Comparison of ENCODE assay signal across 16 cellular contexts in the genomic region with DNA sequence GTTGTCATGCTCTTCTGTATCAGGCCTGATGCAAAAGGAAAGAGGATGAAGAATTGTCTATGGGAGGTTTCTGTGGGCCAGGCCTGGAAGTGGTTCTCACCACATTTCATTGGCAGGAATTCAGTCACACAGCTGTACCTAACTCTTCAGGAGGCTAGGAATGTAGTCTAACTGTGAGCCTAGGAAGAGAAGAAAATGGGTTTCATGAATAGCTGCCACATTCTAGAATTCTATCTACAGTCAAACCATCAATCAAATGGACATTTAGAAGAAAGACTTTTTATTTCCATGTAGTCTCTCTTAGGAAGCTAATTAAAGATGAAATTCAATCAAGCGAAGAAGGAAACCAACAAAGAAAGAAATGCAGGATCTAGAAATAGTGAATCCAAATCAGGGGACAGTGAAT. TPM values are rescaled to one million over a fixed set of nuclear protein-coding genes. Genes with fewer than 3 reads are reported as not detected.
DNase-seq lines count a peak whose midpoint lies in the region; ATAC-seq and TF ChIP-seq lines count a peak whose summit lies in the region.
"Had no signal": no experiment of that assay in that cellular context is flagged by ENCODE, and none has a peak within 500 bp of the region (broad histone marks: within the 10 kb centered on the region; RNA-seq: fewer than 3 reads in every experiment).

No MANE protein-coding gene starts in this region.

- intact Hi-C loops in OCI-LY7 (cut with micrococcal nuclease; ENCODE audit: unreplicated experiment) (no loop called here), stomach (cut with DNase I; ENCODE audit: low total_unique reads) (no loop called here)

- no peaks in the 10 kb centered on the region for H4K20me1 ChIP-seq in OCI-LY7 (ENCODE audit: insufficient read depth, low read length)

- H3K79me2 ChIP-seq in OCI-LY7 (ENCODE audit: insufficient read depth, low read depth, low read length) = no peaks in the 10 kb centered on the region

- H3K4me1 Mint-ChIP-seq in naive B cell = peaks cover 49 to 65% (median 54%) of the 10 kb centered on the region in 3 donors

- no peaks in the 10 kb centered on the region for H3K9me2 ChIP-seq in OCI-LY7 (ENCODE audit: insufficient read depth, low read length)

- H3K9me3 ChIP-seq in OCI-LY7 (ENCODE audit: low read length) (no peaks in the 10 kb centered on the region; the same call in 1 of the 2 replicates), stomach (no peaks in the 10 kb centered on the region)

- peaks cover 0 to 2% (median 0%) of the 10 kb centered on the region in 7 donors for H3K9me3 Mint-ChIP-seq in naive B cell
- H3K9me3 Mint-ChIP-seq: HFFc6 had no signal

- TF ChIP-seq EP300 in stomach (IDR thresholded peaks at IDR 0.05) = no peak

- no peak overlapping the region for H3K4me3 ChIP-seq in AG10803 (ENCODE audit: low read length)
- H3K4me3 ChIP-seq in OCI-LY7 (ENCODE audit: low read depth, low read length, poor library complexity, severe bottlenecking) = no peak overlapping the region
- H3K4me3 ChIP-seq in choroid plexus epithelial cell (ENCODE audit: low read depth, low read length) = no peak overlapping the region
- no peak overlapping the region for H3K4me3 ChIP-seq in stomach
- H3K4me3 ChIP-seq: PC-9 had no signal

- no peak for ATAC-seq in naive B cell (ENCODE audit: low read depth in 2 of 2)
- ATAC-seq in HG03095 (IDR thresholded peaks at IDR 0.05; ENCODE audit: unreplicated experiment) = no peak
- no peak for ATAC-seq in GM21576 (IDR thresholded peaks at IDR 0.05; ENCODE audit: unreplicated experiment)

- H3K4me1 ChIP-seq in OCI-LY7 (ENCODE audit: insufficient read depth, low read length, poor library complexity, severe bottlenecking) (peaks cover 48% of the 10 kb centered on the region), stomach (peaks cover 0 to 7% (median 0%) of the 10 kb centered on the region in 4 donors)

- H3K27me3 ChIP-seq in stomach = no peaks in the 10 kb centered on the region

- WGBS in stomach, 5 donors = 71 to 100% (median 97%) methylated on average over 1 of the region's 1 CpG

- H3K27ac Mint-ChIP-seq in naive B cell = peak overlapping the region in 4 of 6 donors; percentile 42 to 87 (median 68)
- H3K27ac Mint-ChIP-seq: CD14-positive monocyte, HFFc6 had no signal

- peak overlapping the region; percentile 25 for H3K4me2 ChIP-seq in OCI-LY7 (ENCODE audit: low read length)
- H3K4me2 ChIP-seq: PC-9 had no signal

- no peak for TF ChIP-seq POLR2A in stomach (IDR thresholded peaks at IDR 0.05)

- peak overlapping the region in 6 of 8 donors; percentile 25 to 58 (median 52) for H3K4me3 Mint-ChIP-seq in naive B cell
- H3K4me3 Mint-ChIP-seq: CD14-positive monocyte, HFFc6 had no signal

- no peaks in the 10 kb centered on the region for H3K27me3 Mint-ChIP-seq in naive B cell

- H3K36me3 ChIP-seq in OCI-LY7 (ENCODE audit: insufficient read depth, low read length) (no peaks in the 10 kb centered on the region), stomach (no peaks in the 10 kb centered on the region)

- DNase-seq in AG10803 (ENCODE audit: low read depth) (peak; percentile 58), OCI-LY7 (ENCODE audit: low spot score) (no peak), choroid plexus epithelial cell (ENCODE audit: low read depth) (peak; percentile 37), naive B cell (no peak), stomach (no peak), EL (no peak)
- DNase-seq: DMS 273 treated with DMSO at 0.1 percent for 48 hours, HFFc6, IMR-90, NCI-H1417 treated with DMSO at 0.1 percent for 48 hours, NCI-H1930, NCI-H774, PC-9 had no signal

- POLR2A ChIA-PET in OCI-LY7 (lab: Charles Lee) = interaction anchor here (0.6 to 3.9 kb wide), 7 partner anchors 10 to 96 kb away, joined by 3 to 17 read pairs (median 4); partner anchors contain the start of gene USP6NL

- H3K36me3 Mint-ChIP-seq in naive B cell = no peaks in the 10 kb centered on the region

- no TSS peak for BruUV-seq in OCI-LY7 (replicated peaks; lab: Mats Ljungman, UMichigan)

- H2AFZ ChIP-seq in OCI-LY7 (ENCODE audit: low read length) = peak overlapping the region; percentile 13; the same call in 1 of the 2 replicates
- H2AFZ ChIP-seq: PC-9 had no signal

- no peak for TF ChIP-seq CTCF in AG10803 (conservative IDR thresholded peaks at IDR 0.05; ENCODE audit: low read length)
- no peak for TF ChIP-seq CTCF in OCI-LY7 (conservative IDR thresholded peaks at IDR 0.05; ENCODE audit: low read length)
- TF ChIP-seq CTCF in choroid plexus epithelial cell (conservative IDR thresholded peaks at IDR 0.05; ENCODE audit: low read depth, low read length) = no peak
- no peak for TF ChIP-seq CTCF in stomach (IDR thresholded peaks at IDR 0.05)

- CTCF ChIA-PET in OCI-LY7 (lab: Charles Lee; ENCODE audit: unreplicated experiment) = no interaction called here

- H3K27ac ChIP-seq in OCI-LY7 (ENCODE audit: low read depth, low read length, poor library complexity, severe bottlenecking) (no peak overlapping the region), stomach (no peak overlapping the region)
- H3K27ac ChIP-seq: PC-9 had no signal

RNA-seq across cellular contexts. Expression of gene USP6NL, which starts 25.3 kb away (rescaled TPM):
- 33.7 and 41.7 TPM in 2 replicates for total RNA-seq in OCI-LY7 (2014; rRNA removed; shearing (Covaris generic))
- total RNA-seq in OCI-LY7 (2022) = 59.7 and 62.0 TPM in 2 replicates
- polyA plus RNA-seq in naive B cell (ENCODE audit: low read depth in 6 of 6) = 10 to 100 TPM; 37.8 to 56.8 (median 50.2) TPM
- 10 to 100 TPM in 3 of 5 donors, 1 to 10 TPM in 2; 6.2 to 31.5 (median 20.9) TPM for total RNA-seq in stomach
- 1 to 10 TPM; 4.7 to 6.0 (median 5.5) TPM for polyA plus RNA-seq in stomach

Comparison
In these comparisons a context has a peak if more than half of its experiments do, and no peak if none do; other contexts are left out.
1. DNase-seq: peak in AG10803 (single experiment) and choroid plexus epithelial cell (single experiment); none in OCI-LY7 (single experiment), naive B cell (single experiment), stomach (single experiment) and EL (single experiment).